In genomic region chr2:112541315-112542122, GRCh38 we compare ENCODE assay signal across 8 cellular contexts. TPM values are rescaled to one million over a fixed set of nuclear protein-coding genes. Genes with fewer than 3 reads are reported as not detected.
A peak's percentile ranks its signal among the peaks of the same experiment; 100 is the strongest.
DNase-seq lines count a peak whose midpoint lies in the region; ATAC-seq and TF ChIP-seq lines count a peak whose summit lies in the region.

No MANE protein-coding gene starts in this region.

- CTCF ChIA-PET in A673 (lab: Charles Lee) = no interaction called here

- H3K4me1 Mint-ChIP-seq in endodermal cell = peaks cover 3% of the 10 kb centered on the region

- H3K9me3 Mint-ChIP-seq in endodermal cell = peaks cover 1% of the 10 kb centered on the region

- ATAC-seq in GM18517 (IDR thresholded peaks at IDR 0.05; ENCODE audit: unreplicated experiment) (peak; percentile 54), HG02943 (IDR thresholded peaks at IDR 0.05; ENCODE audit: low read depth, unreplicated experiment) (peak; percentile 75)

- WGBS in endodermal cell (ENCODE audit: insufficient coverage in 1 of 2, insufficient read length in 1 of 2), 2 experiments = 30 to 44% methylated on average over 18 to 34 of the region's 34 CpGs

- no peak overlapping the region for H3K4me3 Mint-ChIP-seq in endodermal cell

- H3K9ac ChIP-seq in endodermal cell (ENCODE audit: extremely low read depth, low read length, poor library complexity, severe bottlenecking) (peak overlapping the region; percentile 89), mucosa of rectum (ENCODE audit: low read depth in 1 of 2, low read length in 2 of 2) (peak overlapping the region; percentile 69 to 85)

- DNase-seq in A673 (ENCODE audit: low spot score) (peak; percentile 88), NCI-H2227 (lab: John Stamatoyannopoulos, UW; ENCODE audit: unreplicated experiment) (peak; percentile 88), endodermal cell (peak; percentile 91)
- DNase-seq in activated CD4-positive, alpha-beta T cell treated with anti-CD3 and anti-CD28 coated beads for 48 hours = peak; percentile 79
- DNase-seq in stimulated activated naive CD4-positive, alpha-beta T cell treated with Interleukin-2 at 50 U/mL for 16 hours (lab: John Stamatoyannopoulos, UW) = peak; percentile 74

- no peak overlapping the region for H3K27ac Mint-ChIP-seq in endodermal cell

- POLR2A ChIA-PET in A673 (lab: Charles Lee; ENCODE audit: low non-redundant PET) = no interaction called here

- H3K27me3 Mint-ChIP-seq in endodermal cell (ENCODE audit: insufficient read depth) = no peaks in the 10 kb centered on the region

- peaks cover 7% of the 10 kb centered on the region for H3K4me1 ChIP-seq in A673 (ENCODE audit: insufficient read depth, low read length, poor library complexity, severe bottlenecking)
- no peaks in the 10 kb centered on the region for H3K4me1 ChIP-seq in endodermal cell (ENCODE audit: control insufficient read depth, insufficient read depth, low read length)
- H3K4me1 ChIP-seq in mucosa of rectum (ENCODE audit: control insufficient read depth in 2 of 2, insufficient read depth in 2 of 2, low read length in 2 of 2) = peaks cover 10 to 13% of the 10 kb centered on the region in 2 donors

- TSS peak; percentile 97 for BruUV-seq in A673 (replicated peaks; lab: Mats Ljungman, UMichigan)

- H3K27ac ChIP-seq in A673 (ENCODE audit: low read depth, low read length, poor library complexity, severe bottlenecking) (peak overlapping the region; percentile 92), endodermal cell (ENCODE audit: low read depth, low read length) (peak overlapping the region; percentile 96), mucosa of rectum (ENCODE audit: low read depth in 2 of 2, low read length in 2 of 2) (peak overlapping the region; percentile 79 to 88)

- H3K4me3 ChIP-seq in A673 (ENCODE audit: low read depth, low read length, poor library complexity, severe bottlenecking) (peak overlapping the region; percentile 78), endodermal cell (ENCODE audit: low read length) (peak overlapping the region; percentile 95), mucosa of rectum (ENCODE audit: low read length in 2 of 2) (peak overlapping the region; percentile 87 to 95)

- no peaks in the 10 kb centered on the region for H3K36me3 ChIP-seq in A673 (ENCODE audit: insufficient read depth, low read length, poor library complexity, severe bottlenecking)
- H3K36me3 ChIP-seq in endodermal cell (ENCODE audit: control insufficient read depth, insufficient read depth, low read length) = peaks cover 4% of the 10 kb centered on the region
- H3K36me3 ChIP-seq in mucosa of rectum (ENCODE audit: control insufficient read depth in 2 of 2, insufficient read depth in 2 of 2, low read length in 2 of 2) = peaks cover 0 to 3% of the 10 kb centered on the region in 2 donors

- H3K27me3 ChIP-seq in A673 (replicated peaks; ENCODE audit: insufficient read depth, low read depth, low read length, poor library complexity) (no peaks in the 10 kb centered on the region), endodermal cell (ENCODE audit: control insufficient read depth, insufficient read depth, low read length, poor library complexity, severe bottlenecking) (no peaks in the 10 kb centered on the region), mucosa of rectum (ENCODE audit: control insufficient read depth in 2 of 2, insufficient read depth in 2 of 2, low read length in 2 of 2) (no peaks in the 10 kb centered on the region)

- H3K9me3 ChIP-seq in A673 (ENCODE audit: low read depth, low read length, poor library complexity, severe bottlenecking) (no peaks in the 10 kb centered on the region), endodermal cell (ENCODE audit: control insufficient read depth, low read length) (no peaks in the 10 kb centered on the region), mucosa of rectum (ENCODE audit: control insufficient read depth in 2 of 2, low read length in 2 of 2) (no peaks in the 10 kb centered on the region)

- no peak for TF ChIP-seq CTCF in A673 (conservative IDR thresholded peaks at IDR 0.05; ENCODE audit: low read depth, low read length)
- TF ChIP-seq CTCF in endodermal cell (conservative IDR thresholded peaks at IDR 0.05) = no peak

- intact Hi-C loops in A673 (cut with micrococcal nuclease; ENCODE audit: unreplicated experiment) = loop anchor here (2.0 to 5.0 kb wide), 2 partner anchors 41 to 61 kb away; partner anchors contain the start of gene CHCHD5

- H3K36me3 Mint-ChIP-seq in endodermal cell (ENCODE audit: low read depth) = peaks cover 6% of the 10 kb centered on the region

RNA-seq across cellular contexts. Expression of gene POLR1B, which starts 0.7 kb away (rescaled TPM):
- 53.9 and 70.0 TPM in 2 replicates for total RNA-seq in A673 (2021)
- total RNA-seq in endodermal cell = 10 to 100 TPM; 25.6 to 31.9 TPM
- polyA plus RNA-seq in endodermal cell (2013, experiment 1 of 2) = 13.9 TPM
- 14.1 TPM for polyA plus RNA-seq in endodermal cell (2013, experiment 2 of 2)

RNA-seq across cellular contexts. Expression of gene CHCHD5, which starts 42.9 kb away (rescaled TPM):
- 37.1 and 41.4 TPM in 2 replicates for total RNA-seq in A673 (2021)
- 10 to 100 TPM; 39.1 to 48.2 TPM for total RNA-seq in endodermal cell
- 48.5 TPM for polyA plus RNA-seq in endodermal cell (2013, experiment 1 of 2)
- 44.5 TPM for polyA plus RNA-seq in endodermal cell (2013, experiment 2 of 2)

RNA-seq across cellular contexts. Expression of gene TTL, which starts 59.6 kb away (rescaled TPM):
- 119 and 146 TPM in 2 replicates for total RNA-seq in A673 (2021)
- 10 to 100 TPM; 61.1 to 89.6 TPM for total RNA-seq in endodermal cell
- polyA plus RNA-seq in endodermal cell (2013, experiment 1 of 2) = 58.2 TPM
- 67.1 TPM for polyA plus RNA-seq in endodermal cell (2013, experiment 2 of 2)

Comparison
In these comparisons a context has a peak if more than half of its experiments do, and no peak if none do; other contexts are left out.
1. Peak in every context shown above with its lines: DNase-seq, ATAC-seq, H3K4me3 ChIP-seq and H3K27ac ChIP-seq.